In the genomic region with DNA sequence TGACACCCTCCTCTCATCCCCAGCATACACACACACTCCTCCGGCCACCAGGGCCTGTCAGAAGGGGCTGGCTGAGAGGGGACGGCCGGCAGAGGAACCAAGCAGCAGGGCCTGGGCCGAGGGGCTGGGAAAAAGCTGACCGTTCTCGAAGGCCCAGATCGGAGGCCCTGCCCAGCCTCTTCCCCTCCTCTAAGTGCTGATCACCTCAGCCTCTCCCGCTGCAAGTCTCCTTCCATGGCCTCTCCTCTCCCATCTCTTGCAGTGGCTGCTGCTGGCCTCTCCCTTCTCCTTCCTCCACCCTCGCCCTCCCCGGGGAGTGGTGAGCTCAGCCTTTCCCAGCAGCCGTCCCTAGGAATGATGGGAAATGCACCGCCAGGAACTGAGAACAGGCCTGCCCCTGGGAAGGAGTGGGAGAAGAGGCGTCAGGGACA, we compare ENCODE assay signal across 10 cellular contexts. TPM values are rescaled to one million over a fixed set of nuclear protein-coding genes. Genes with fewer than 3 reads are reported as not detected.
DNase-seq lines count a peak whose midpoint lies in the region; ATAC-seq and TF ChIP-seq lines count a peak whose summit lies in the region.
"Had no signal": no experiment of that assay in that cellular context is flagged by ENCODE, and none has a peak within 500 bp of the region (broad histone marks: within the 10 kb centered on the region; RNA-seq: fewer than 3 reads in every experiment).

No MANE protein-coding gene starts in this region.

- H3K9me3 Mint-ChIP-seq in nephron: no peaks in the 10 kb centered on the region

- DNase-seq in DMS79 treated with DMSO at 0.1 percent for 48 hours (lab: John Stamatoyannopoulos, UW) (peak; percentile 26), DMS79 (lab: John Stamatoyannopoulos, UW) (no peak), fibroblast of the conjunctiva (ENCODE audit: low read depth) (peak; percentile 30)
- DNase-seq: 8988T, T-helper 17 cell had no signal

- peaks cover 32% of the 10 kb centered on the region for H3K4me1 Mint-ChIP-seq in nephron

- H3K27ac ChIP-seq in urinary bladder (ENCODE audit: low read depth): peak overlapping the region; percentile 43

- no peaks in the 10 kb centered on the region for H3K4me1 ChIP-seq in urinary bladder (ENCODE audit: insufficient read depth)

- no peak overlapping the region for H3K4me3 ChIP-seq in urinary bladder (ENCODE audit: low read depth, low read length)

- no peaks in the 10 kb centered on the region for H3K36me3 Mint-ChIP-seq in nephron (ENCODE audit: low read depth)

- peak overlapping the region; percentile 92 to 93 (median 93) for H3K27ac Mint-ChIP-seq in nephron

- H3K27me3 Mint-ChIP-seq in nephron (ENCODE audit: low read depth): no peaks in the 10 kb centered on the region
- H3K27me3 Mint-ChIP-seq: T-helper 17 cell had no signal

- TF ChIP-seq CTCF in nephron (IDR thresholded peaks at IDR 0.05; ENCODE audit: unreplicated experiment in 3 of 3): no peak

- H3K4me3 Mint-ChIP-seq in nephron: peak overlapping the region in 2 of 3 experiments; percentile 25 to 26
- H3K4me3 Mint-ChIP-seq: T-helper 17 cell had no signal

- ATAC-seq in GM18858 (IDR thresholded peaks at IDR 0.05; ENCODE audit: unreplicated experiment) (no peak), HG03097 (IDR thresholded peaks at IDR 0.05; ENCODE audit: low FRiP score, unreplicated experiment) (no peak), GM18873 (IDR thresholded peaks at IDR 0.05; ENCODE audit: low FRiP score, unreplicated experiment) (no peak)
- ATAC-seq: T-helper 17 cell had no signal

- no peaks in the 10 kb centered on the region for H3K36me3 ChIP-seq in urinary bladder (ENCODE audit: insufficient read depth)

- 67% methylated on average over 13 of the region's 13 CpGs for WGBS in urinary bladder

RNA-seq across cellular contexts. Expression of a gene that starts 39.6 kb away (rescaled TPM):
- total RNA-seq in urinary bladder: 34.5 TPM
- 31.4 TPM for polyA plus RNA-seq in urinary bladder
